Comparison of ENCODE assay signal across 8 cellular contexts in the genomic region with DNA sequence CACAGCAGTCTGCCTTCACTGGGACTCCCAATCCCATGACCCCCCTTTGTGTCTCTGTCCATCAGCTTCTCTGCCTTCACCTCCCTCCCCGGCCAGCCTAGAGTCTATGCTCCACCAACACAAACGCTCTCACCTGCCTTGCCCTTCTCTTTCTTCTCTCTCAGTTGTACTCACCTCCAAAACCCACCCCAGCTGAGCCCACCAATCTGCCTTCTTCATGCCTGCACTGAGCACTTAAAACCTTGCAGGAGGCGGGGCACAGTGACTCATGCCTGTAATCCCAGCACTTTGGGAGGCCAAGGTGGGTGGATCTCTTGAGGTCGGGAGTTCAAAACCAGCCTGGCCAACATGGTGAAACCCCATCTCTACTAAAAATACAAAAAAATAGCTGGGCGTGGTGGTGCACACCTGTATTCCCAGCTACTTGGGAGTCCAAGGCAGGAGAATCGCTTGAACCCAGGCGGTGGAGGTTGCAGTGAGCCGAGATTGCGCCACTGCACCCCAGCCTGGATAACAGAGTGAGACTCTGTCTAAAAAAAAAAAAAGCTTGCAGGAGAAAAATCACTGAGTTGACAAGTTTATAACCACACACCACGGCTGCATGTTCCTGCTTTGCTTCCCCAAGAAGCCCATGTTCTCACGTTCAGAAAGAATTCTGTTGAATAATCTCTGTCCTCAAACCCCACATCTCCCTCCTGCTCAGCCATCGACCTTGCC. TPM values are rescaled to one million over a fixed set of nuclear protein-coding genes. Genes with fewer than 3 reads are reported as not detected.
DNase-seq lines count a peak whose midpoint lies in the region; ATAC-seq and TF ChIP-seq lines count a peak whose summit lies in the region.
"Not testable (repeated sequence)": the region's sequence is repeated elsewhere in the genome, so short reads cannot be mapped to it uniquely, and the experiment has no call there.

No MANE protein-coding gene starts in this region.

- H4K8ac ChIP-seq in neuronal stem cell (ENCODE audit: low read depth, low read length) = not testable (repeated sequence)

- TF ChIP-seq POLR2A in HCT116 (IDR thresholded peaks at IDR 0.05; ENCODE audit: borderline replicate concordance, extremely low read depth, insufficient read depth, insufficient read length); adrenal gland (IDR thresholded peaks at IDR 0.05); spleen (IDR thresholded peaks at IDR 0.05): not testable (repeated sequence)

- not testable (repeated sequence) for BruUV-seq in HCT116 (replicated peaks; lab: Mats Ljungman, UMichigan)

- H3K27me3 ChIP-seq in AG04450 (ENCODE audit: control insufficient read depth, insufficient read depth, low read length); HCT116 (ENCODE audit: insufficient read depth, low read length); adrenal gland; left lung; spleen (replicated peaks in 1 of 7): not testable (repeated sequence)
- H3K27me3 ChIP-seq in neuronal stem cell (ENCODE audit: control insufficient read depth in 3 of 3, insufficient read depth in 3 of 3, low read depth in 1 of 3, low read length in 3 of 3) = peaks cover 0 to 12% (median 0%) of the 10 kb centered on the region in 3 experiments

- H3K4me1 ChIP-seq in HCT116 (ENCODE audit: control insufficient read depth in 1 of 2, insufficient read depth in 2 of 2, low read length in 2 of 2) = peaks cover 43 to 72% of the 10 kb centered on the region in 2 experiments
- peaks cover 12 to 25% of the 10 kb centered on the region in 2 donors for H3K4me1 ChIP-seq in adrenal gland (replicated peaks in 1 of 2)
- not testable (repeated sequence) for H3K4me1 ChIP-seq in left lung
- H3K4me1 ChIP-seq in neuronal stem cell (ENCODE audit: control insufficient read depth in 2 of 2, insufficient read depth in 1 of 2, low read depth in 1 of 2, low read length in 2 of 2) = peaks cover 14 to 18% of the 10 kb centered on the region in 2 donors
- peaks cover 0 to 11% (median 8%) of the 10 kb centered on the region in 6 donors for H3K4me1 ChIP-seq in spleen

- TF ChIP-seq CTCF in AG04450 (IDR thresholded peaks at IDR 0.05; ENCODE audit: low read depth, low read length); HCT116 (IDR thresholded peaks at IDR 0.05 in 2 of 3, conservative IDR thresholded peaks at IDR 0.05 in 1 of 3; ENCODE audit: borderline replicate concordance in 1 of 3, insufficient read depth in 1 of 3, low read depth in 2 of 3, low read length in 2 of 3); adrenal gland (IDR thresholded peaks at IDR 0.05); left lung (IDR thresholded peaks at IDR 0.05); spleen (IDR thresholded peaks at IDR 0.05 in 8 of 11, conservative IDR thresholded peaks at IDR 0.05 in 3 of 11): not testable (repeated sequence)

- H2BK120ac ChIP-seq in neuronal stem cell (ENCODE audit: low read depth, low read length) = not testable (repeated sequence)

- H2BK12ac ChIP-seq in neuronal stem cell (ENCODE audit: low read length) = not testable (repeated sequence)

- not testable (repeated sequence) for H3K23ac ChIP-seq in neuronal stem cell (ENCODE audit: low read depth, low read length, poor library complexity)

- peaks cover 67% of the 10 kb centered on the region for H3K36me3 Mint-ChIP-seq in dendritic cell treated with granulocyte-macrophage colony-stimulating factor and Interleukin-4, amounts not matched to agents 40 ng/mL and 50 ng/mL, for 4 days (ENCODE audit: low read depth)

- ATAC-seq in HCT116 (peak; percentile 2; the same call in 1 of the 2 replicates), left lung (peak; percentile 14)

- POLR2A ChIA-PET in AG04450 (lab: Yijun Ruan, JAX); HCT116 (lab: Charles Lee): not testable (repeated sequence)

- not testable (repeated sequence) for H3K9me2 ChIP-seq in HCT116 (ENCODE audit: insufficient read depth)

- not testable (repeated sequence) for H3K4me3 ChIP-seq in AG04450 (ENCODE audit: low read depth, low read length); HCT116 (replicated peaks in 1 of 2; ENCODE audit: low read depth in 1 of 2, low read length in 2 of 2); adrenal gland; left lung; neuronal stem cell (ENCODE audit: low read length in 2 of 2)
- H3K4me3 ChIP-seq in spleen = peak overlapping the region in 1 of 8 donors; percentile 4

- WGBS in adrenal gland, 4 donors = 58 to 66% (median 62%) methylated on average over 10 to 12 of the region's 12 CpGs
- WGBS in neuronal stem cell (ENCODE audit: extremely low coverage in 2 of 2, insufficient read length in 2 of 2, insufficient replicate concordance in 1 of 2), 2 donors = no CpG with 5 or more reads among the region's 12 CpGs
- WGBS in spleen, 5 donors = 63 to 72% (median 67%) methylated on average over 12 of the region's 12 CpGs

- peak overlapping the region; percentile 38 for H2AK5ac ChIP-seq in neuronal stem cell (ENCODE audit: low read depth, low read length)

- H3K18ac ChIP-seq in neuronal stem cell (ENCODE audit: low read length) = not testable (repeated sequence)

- DNase-seq in AG04450 (ENCODE audit: low read depth, low spot score); HCT116 (ENCODE audit: low read depth, low spot score); left lung; neuronal stem cell (ENCODE audit: low spot score): not testable (repeated sequence)
- DNase-seq in RPMI8226 = peak; percentile 48
- peak in 2 of 7 donors; percentile 20 to 23 for DNase-seq in adrenal gland
- peak; percentile 58 for DNase-seq in spleen

- H3K27me3 Mint-ChIP-seq in dendritic cell treated with granulocyte-macrophage colony-stimulating factor and Interleukin-4, amounts not matched to agents 40 ng/mL and 50 ng/mL, for 4 days = not testable (repeated sequence)

- H4K91ac ChIP-seq in neuronal stem cell (ENCODE audit: low read depth, low read length, poor library complexity) = not testable (repeated sequence)

- intact Hi-C loops in HCT116 (cut with micrococcal nuclease) (loop anchor here (1.0 kb wide), 1 partner anchor 50 kb away; no protein-coding TSS in a partner anchor), adrenal gland (cut with DNase I) (loop anchor here in 1 of 2 donors (5.0 kb wide), 1 partner anchor 48 kb away; a partner anchor contains a TSS), left lung (cut with DNase I) (loop anchor here in 1 of 2 donors (10.0 kb wide), 1 partner anchor 46 kb away; a partner anchor contains a TSS)
- intact Hi-C loops in dendritic cell treated with granulocyte-macrophage colony-stimulating factor and Interleukin-4, amounts not matched to agents 40 ng/mL and 50 ng/mL, for 4 days (cut with micrococcal nuclease) = loop anchor here (2.0 kb wide), 1 partner anchor 134 kb away; a partner anchor contains a TSS
- intact Hi-C loops in spleen (cut with DNase I; ENCODE audit: low total_unique reads) = not testable (repeated sequence)

- not testable (repeated sequence) for H3K79me1 ChIP-seq in neuronal stem cell (ENCODE audit: low read depth, low read length)

- H2BK15ac ChIP-seq in neuronal stem cell (ENCODE audit: low read length) = not testable (repeated sequence)

- not testable (repeated sequence) for H4K20me1 ChIP-seq in HCT116 (ENCODE audit: insufficient read depth)

- not testable (repeated sequence) for H3K9me3 Mint-ChIP-seq in dendritic cell treated with granulocyte-macrophage colony-stimulating factor and Interleukin-4, amounts not matched to agents 40 ng/mL and 50 ng/mL, for 4 days

- H3K9ac ChIP-seq in HCT116 (ENCODE audit: low read length) = peak overlapping the region; percentile 15; the same call in 1 of the 2 replicates
- H3K9ac ChIP-seq in neuronal stem cell (ENCODE audit: low read depth, low read length, poor library complexity) = not testable (repeated sequence)

- peaks cover 26% of the 10 kb centered on the region for H3K4me1 Mint-ChIP-seq in dendritic cell treated with granulocyte-macrophage colony-stimulating factor and Interleukin-4, amounts not matched to agents 40 ng/mL and 50 ng/mL, for 4 days (ENCODE audit: low read depth)

- H3K9me3 ChIP-seq in AG04450 (ENCODE audit: control insufficient read depth, insufficient read depth, low read length); HCT116 (ENCODE audit: control insufficient read depth in 1 of 2, insufficient read depth in 1 of 2, low read depth in 1 of 2, low read length in 2 of 2); adrenal gland (replicated peaks in 1 of 3); left lung; neuronal stem cell (replicated peaks in 1 of 2; ENCODE audit: control insufficient read depth in 2 of 2, insufficient read depth in 1 of 2, low read depth in 1 of 2, low read length in 2 of 2); spleen: not testable (repeated sequence)

- H2BK5ac ChIP-seq in neuronal stem cell (ENCODE audit: low read length) = not testable (repeated sequence)

- H3K27ac Mint-ChIP-seq in dendritic cell treated with granulocyte-macrophage colony-stimulating factor and Interleukin-4, amounts not matched to agents 40 ng/mL and 50 ng/mL, for 4 days = peak overlapping the region; percentile 75

- peak overlapping the region; percentile 53 for H3K4me2 ChIP-seq in HCT116 (ENCODE audit: low read length)
- H3K4me2 ChIP-seq in neuronal stem cell (ENCODE audit: insufficient read depth, low read length, poor library complexity, severe bottlenecking) = not testable (repeated sequence)

- peak overlapping the region; percentile 52 for H2AFZ ChIP-seq in HCT116 (ENCODE audit: low read depth, low read length, poor library complexity, severe bottlenecking)
- peak overlapping the region; percentile 80 for H2AFZ ChIP-seq in neuronal stem cell (ENCODE audit: low read length)

- H3K36me3 ChIP-seq in HCT116 (ENCODE audit: control insufficient read depth in 1 of 2, insufficient read depth in 2 of 2, low read length in 2 of 2); adrenal gland (replicated peaks in 1 of 2); left lung; neuronal stem cell (replicated peaks in 1 of 2; ENCODE audit: control insufficient read depth in 2 of 2, insufficient read depth in 2 of 2, low read length in 2 of 2); spleen: not testable (repeated sequence)

- TF ChIP-seq RAD21 in HCT116 (IDR thresholded peaks at IDR 0.05; ENCODE audit: low read depth) = not testable (repeated sequence)

- not testable (repeated sequence) for H3K79me2 ChIP-seq in HCT116 (ENCODE audit: insufficient read depth, low read length)

- peak overlapping the region; percentile 21 for H3K27ac ChIP-seq in AG04450 (ENCODE audit: low read depth, low read length)
- H3K27ac ChIP-seq in HCT116 (ENCODE audit: low read depth, low read length); neuronal stem cell (replicated peaks; ENCODE audit: low read length): not testable (repeated sequence)
- H3K27ac ChIP-seq in adrenal gland = peak overlapping the region; percentile 36 to 87 (median 76)
- peak overlapping the region in 1 of 2 donors; percentile 33 for H3K27ac ChIP-seq in left lung
- peak overlapping the region in 4 of 8 donors; percentile 15 to 55 (median 52) for H3K27ac ChIP-seq in spleen

- peak overlapping the region; percentile 66 for H3K4me3 Mint-ChIP-seq in dendritic cell treated with granulocyte-macrophage colony-stimulating factor and Interleukin-4, amounts not matched to agents 40 ng/mL and 50 ng/mL, for 4 days

- RAD21 ChIA-PET in HCT116 (lab: Charles Lee; ENCODE audit: low non-redundant PET in 1 of 2, low total read pairs in 2 of 2, uncharacterized antibody in 2 of 2, unreplicated experiment in 2 of 2) = interaction anchor here in 1 of 2 experiments (1.5 kb wide), 1 partner anchor 50 kb away, joined by 7 read pairs; no protein-coding TSS in a partner anchor

- H3K14ac ChIP-seq in neuronal stem cell (ENCODE audit: low read length) = not testable (repeated sequence)

- CTCF ChIA-PET in AG04450 (lab: Charles Lee) = interaction anchor here (0.6 to 3.7 kb wide), 9 partner anchors 8 to 133 kb away, joined by 3 to 28 read pairs (median 3); no protein-coding TSS in a partner anchor
- CTCF ChIA-PET in HCT116 (lab: Charles Lee) = interaction anchor here (0.6 to 2.0 kb wide), 4 partner anchors 9 to 54 kb away, joined by 3 to 13 read pairs (median 5); no protein-coding TSS in a partner anchor

- H3K4ac ChIP-seq in neuronal stem cell (ENCODE audit: low read length) = not testable (repeated sequence)

RNA-seq across cellular contexts. Expression of a gene that starts 27.0 kb away (rescaled TPM):
- polyA plus RNA-seq in AG04450 (2011; rRNA removed) = 32.8 and 39.8 TPM in 2 replicates
- polyA minus RNA-seq in AG04450 (2011; rRNA and poly(A)+ RNA removed) = 25.9 and 32.7 TPM in 2 replicates
- 72.0 TPM for total RNA-seq in HCT116 (2021; ENCODE audit: unreplicated experiment)
- polyA plus RNA-seq in HCT116 (2012) = 20.0 and 26.1 TPM in 2 replicates
- 10 to 100 TPM; 24.8 to 46.4 (median 41.5) TPM for total RNA-seq in adrenal gland
- 10 to 100 TPM; 14.9 to 37.0 (median 18.7) TPM for polyA plus RNA-seq in adrenal gland
- 10 to 100 TPM; 42.2 to 47.1 TPM for total RNA-seq in left lung
- polyA plus RNA-seq in neuronal stem cell (2013, experiment 1 of 2) = 45.4 TPM
- polyA plus RNA-seq in neuronal stem cell (2013, experiment 2 of 2) = 45.9 TPM
- 10 to 100 TPM; 33.5 to 54.6 (median 47.1) TPM for total RNA-seq in spleen
- polyA plus RNA-seq in spleen = 10 to 100 TPM in 1 of 3 donors, 1 to 10 TPM in 2; 6.8 to 16.5 (median 7.2) TPM

RNA-seq across cellular contexts. Expression of a gene that starts 38.7 kb away (rescaled TPM):
- 70.6 and 120 TPM in 2 replicates for polyA plus RNA-seq in AG04450 (2011; rRNA removed)
- polyA minus RNA-seq in AG04450 (2011; rRNA and poly(A)+ RNA removed) = 11.0 and 15.2 TPM in 2 replicates
- 184 TPM for total RNA-seq in HCT116 (2021; ENCODE audit: unreplicated experiment)
- polyA plus RNA-seq in HCT116 (2012) = 65.6 and 97.0 TPM in 2 replicates
- total RNA-seq in adrenal gland = 100 to 1,000 TPM in 1 of 8 donors, 10 to 100 TPM in 7; 16.1 to 142 (median 65.5) TPM
- 100 to 1,000 TPM in 2 of 3 donors, 10 to 100 TPM in 1; 95.4 to 248 (median 112) TPM for polyA plus RNA-seq in adrenal gland
- 10 to 100 TPM; 76.1 to 89.2 TPM for total RNA-seq in left lung
- polyA plus RNA-seq in neuronal stem cell (2013, experiment 1 of 2) = 430 TPM
- polyA plus RNA-seq in neuronal stem cell (2013, experiment 2 of 2) = 437 TPM
- 100 to 1,000 TPM; 121 to 223 (median 153) TPM for total RNA-seq in spleen
- polyA plus RNA-seq in spleen = 100 to 1,000 TPM in 2 of 3 donors, 10 to 100 TPM in 1; 91.2 to 141 (median 103) TPM

RNA-seq across cellular contexts. Expression of a gene that starts 46.0 kb away (rescaled TPM):
- polyA plus RNA-seq in AG04450 (2011; rRNA removed) = 21.5 and 21.7 TPM in 2 replicates
- 33.3 and 42.7 TPM in 2 replicates for polyA minus RNA-seq in AG04450 (2011; rRNA and poly(A)+ RNA removed)
- total RNA-seq in HCT116 (2021; ENCODE audit: unreplicated experiment) = 66.2 TPM
- polyA plus RNA-seq in HCT116 (2012) = 40.1 and 55.8 TPM in 2 replicates
- 100 to 1,000 TPM; 195 to 422 (median 262) TPM for total RNA-seq in adrenal gland
- polyA plus RNA-seq in adrenal gland = 100 to 1,000 TPM; 164 to 448 (median 414) TPM
- 100 to 1,000 TPM in 1 of 2 donors, 10 to 100 TPM in 1; 52.3 to 120 TPM for total RNA-seq in left lung
- polyA plus RNA-seq in neuronal stem cell (2013, experiment 1 of 2) = 0.26 TPM
- 0.22 TPM for polyA plus RNA-seq in neuronal stem cell (2013, experiment 2 of 2)
- total RNA-seq in spleen = 10 to 100 TPM; 28.4 to 37.1 (median 32.0) TPM
- polyA plus RNA-seq in spleen = 10 to 100 TPM in 2 of 3 donors, 1 to 10 TPM in 1; 8.6 to 16.6 (median 15.2) TPM
